Comparison of ENCODE assay signal across 32 cellular contexts in genomic region chr14:41419709-41420108, GRCh38.
"Had no signal": no experiment of that assay in that cellular context is flagged by ENCODE, and none has a peak within 500 bp of the region (broad histone marks: within the 10 kb centered on the region; RNA-seq: fewer than 3 reads in every experiment).

No MANE protein-coding gene starts in this region.

- H3K9me3 ChIP-seq: ascending aorta, body of pancreas, breast epithelium had no signal

- H3K27me3 ChIP-seq: adrenal gland, ascending aorta, body of pancreas, brain microvascular endothelial cell, breast epithelium, cardiac muscle cell had no signal

- H3K4me1 ChIP-seq: adrenal gland, ascending aorta, body of pancreas, breast epithelium had no signal

- ATAC-seq: activated naive CD4-positive, alpha-beta T cell treated with anti-CD3 and anti-CD28 coated beads, Interleukin-2, amount 50 U/mL, for 72 hours; activated naive CD8-positive, alpha-beta T cell treated with anti-CD3 and anti-CD28 coated beads, Interleukin-2, amount 50 U/mL, for 24 hours; activated T-cell treated with anti-CD3 and anti-CD28 coated beads, Interleukin-2, amount 50 U/mL, for 4 hours; activated T-cell treated with anti-CD3 and anti-CD28 coated beads, Interleukin-2, amount 50 U/mL, for 72 hours; activated T-helper 17 cell treated with anti-CD3 and anti-CD28 coated beads, Interleukin-2, amount 50 U/mL, for 72 hours; body of pancreas had no signal

- H3K36me3 ChIP-seq: adrenal gland, ascending aorta, brain microvascular endothelial cell, breast epithelium, cardiac muscle cell had no signal

- H3K4me3 ChIP-seq: adrenal gland, ascending aorta, body of pancreas, breast epithelium, cardiac muscle cell had no signal

- DNase-seq: activated effector memory CD4-positive, alpha-beta T cell treated with anti-CD3 and anti-CD28 coated beads, Interleukin-2, amount 50 U/mL, for 16 hours; activated effector memory CD4-positive, alpha-beta T cell treated with Interleukin-2 at 50 U/mL for 16 hours; activated gamma-delta T cell; activated gamma-delta T cell treated with Interleukin-2 at 50 U/mL for 16 hours; activated naive CD4-positive, alpha-beta T cell; activated naive CD4-positive, alpha-beta T cell treated with anti-CD3 and anti-CD28 coated beads for 36 hours; activated naive CD4-positive, alpha-beta T cell treated with anti-CD3 and anti-CD28 coated beads, Interleukin-2, amount 10 ng/mL, durations not matched to agents 7 days and 5 days; activated naive CD4-positive, alpha-beta T cell treated with anti-CD3 and anti-CD28 coated beads, Interleukin-2, amount 50 U/mL, for 16 hours; activated naive CD4-positive, alpha-beta T cell treated with Interleukin-2 at 50 U/mL for 16 hours; activated naive CD8-positive, alpha-beta T cell treated with anti-CD3 and anti-CD28 coated beads for 36 hours; activated naive CD8-positive, alpha-beta T cell treated with anti-CD3 and anti-CD28 coated beads, Interleukin-2, amount 10 ng/mL, durations not matched to agents 7 days and 5 days; activated naive CD8-positive, alpha-beta T cell treated with anti-CD3 and anti-CD28 coated beads, Interleukin-2, amount 50 U/mL, for 24 hours; activated T-cell treated with anti-CD3 and anti-CD28 coated beads, Interleukin-2, amount 50 U/mL, for 1 hour; activated T-cell treated with anti-CD3 and anti-CD28 coated beads, Interleukin-2, amount 50 U/mL, for 24 hours; activated T-cell treated with anti-CD3 and anti-CD28 coated beads, Interleukin-2, amount 50 U/mL, for 4 hours; activated T-cell treated with anti-CD3 and anti-CD28 coated beads, Interleukin-2, amount 50 U/mL, for 48 hours; activated T-cell treated with anti-CD3 and anti-CD28 coated beads, Interleukin-2, amount 50 U/mL, for 72 hours; adrenal gland; amniotic stem cell; amygdala; anterior cingulate cortex; aorta; body of pancreas; brain microvascular endothelial cell; caudate nucleus; central memory CD4-positive, alpha-beta T cell; cerebellar nuclear complex had no signal

- H3K27ac ChIP-seq: adrenal gland, ascending aorta, body of pancreas, brain microvascular endothelial cell, breast epithelium, cardiac muscle cell had no signal
